8 cellular contexts compared by ENCODE assay signal in the genomic region with DNA sequence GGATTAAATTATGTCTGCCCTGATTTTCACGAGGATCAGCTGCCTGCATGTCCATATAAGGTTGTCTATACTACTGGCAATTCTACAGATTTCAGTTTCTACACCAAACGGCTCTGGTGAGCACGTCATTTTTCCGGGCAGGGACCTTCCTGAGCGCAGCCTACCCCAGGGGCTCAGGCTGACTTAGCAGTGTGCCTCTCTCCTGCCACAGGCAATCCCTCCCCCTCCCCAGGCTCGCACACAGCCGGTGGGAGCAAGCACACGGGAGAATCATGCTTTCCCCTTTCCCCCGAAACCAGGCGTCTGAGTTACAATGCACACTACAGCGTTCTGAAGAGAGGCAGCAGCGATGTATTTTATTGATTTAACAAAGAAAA. TPM values are rescaled to one million over a fixed set of nuclear protein-coding genes. Genes with fewer than 3 reads are reported as not detected.
A peak's percentile ranks its signal among the peaks of the same experiment; 100 is the strongest.
DNase-seq lines count a peak whose midpoint lies in the region; ATAC-seq and TF ChIP-seq lines count a peak whose summit lies in the region.

No MANE protein-coding gene starts in this region.

- H3K9me3 Mint-ChIP-seq in activated T-cell treated with anti-CD3 and anti-CD28 coated beads, Interleukin-2, amount 50 U/mL, for 4 hours, result no peaks in the 10 kb centered on the region
- peaks cover 5% of the 10 kb centered on the region for H3K9me3 Mint-ChIP-seq in nephron progenitor cell

- H3K27ac Mint-ChIP-seq in nephron progenitor cell, result peak overlapping the region; percentile 99

- H3K9ac ChIP-seq in NT2/D1 (ENCODE audit: insufficient read length, low read depth), result peak overlapping the region; percentile 95

- DNase-seq in GM13976 (ENCODE audit: low spot score), result peak; percentile 76
- DNase-seq in NT2/D1 (ENCODE audit: low read depth, low spot score), result no peak
- DNase-seq in activated T-cell treated with anti-CD3 and anti-CD28 coated beads, Interleukin-2, amount 50 U/mL, for 4 hours, result peak; percentile 62
- no peak for DNase-seq in fibroblast of mammary gland (ENCODE audit: low read depth)
- peak; percentile 55 for DNase-seq in nephron progenitor cell
- DNase-seq in ureter (ENCODE audit: low spot score), result peak; percentile 70
- no peak for DNase-seq in NCI-H2171 (lab: John Stamatoyannopoulos, UW)

- H3K36me3 Mint-ChIP-seq in activated T-cell treated with anti-CD3 and anti-CD28 coated beads, Interleukin-2, amount 50 U/mL, for 4 hours (ENCODE audit: insufficient read depth), result peaks cover 61% of the 10 kb centered on the region
- H3K36me3 Mint-ChIP-seq in nephron progenitor cell (ENCODE audit: low read depth), result peaks cover 38% of the 10 kb centered on the region

- H3K27me3 ChIP-seq in NT2/D1 (ENCODE audit: insufficient read depth, insufficient read length), result peaks cover 2% of the 10 kb centered on the region

- H3K9me3 ChIP-seq in NT2/D1 (ENCODE audit: insufficient read depth, low read length), result no peaks in the 10 kb centered on the region

- H3K4me1 ChIP-seq in NT2/D1 (ENCODE audit: insufficient read depth, insufficient read length), result peaks cover 10% of the 10 kb centered on the region

- H3K36me3 ChIP-seq in NT2/D1 (ENCODE audit: insufficient read depth, insufficient read length, low read length), result peaks cover 57% of the 10 kb centered on the region

- H3K27me3 Mint-ChIP-seq in activated T-cell treated with anti-CD3 and anti-CD28 coated beads, Interleukin-2, amount 50 U/mL, for 4 hours (ENCODE audit: low read depth), result no peaks in the 10 kb centered on the region
- no peaks in the 10 kb centered on the region for H3K27me3 Mint-ChIP-seq in nephron progenitor cell (ENCODE audit: low read depth, poor library complexity)

- H3K4me1 Mint-ChIP-seq in activated T-cell treated with anti-CD3 and anti-CD28 coated beads, Interleukin-2, amount 50 U/mL, for 4 hours (ENCODE audit: low read depth), result peaks cover 50% of the 10 kb centered on the region
- H3K4me1 Mint-ChIP-seq in nephron progenitor cell, result peaks cover 50% of the 10 kb centered on the region

- in situ Hi-C loops in GM13976 (cut with MboI; ENCODE audit: low sequenced_read_pairs, unreplicated experiment), result no loop called here

- no peak for TF ChIP-seq CTCF in GM13976 (IDR thresholded peaks at IDR 0.05; ENCODE audit: borderline replicate concordance, control extremely low read depth, extremely low read depth, insufficient read depth, missing control alignments)
- TF ChIP-seq CTCF in fibroblast of mammary gland (conservative IDR thresholded peaks at IDR 0.05; ENCODE audit: control insufficient read depth, insufficient read depth, low read depth, low read length), result no peak
- no peak for TF ChIP-seq CTCF in nephron progenitor cell (IDR thresholded peaks at IDR 0.05)

- peak overlapping the region; percentile 81 for H3K4me3 ChIP-seq in NT2/D1 (ENCODE audit: insufficient read length, low read depth)
- peak overlapping the region; percentile 89 for H3K4me3 ChIP-seq in fibroblast of mammary gland (ENCODE audit: control insufficient read depth, low read depth, low read length)

- peak overlapping the region; percentile 95 for H3K4me3 Mint-ChIP-seq in activated T-cell treated with anti-CD3 and anti-CD28 coated beads, Interleukin-2, amount 50 U/mL, for 4 hours
- peak overlapping the region; percentile 98 for H3K4me3 Mint-ChIP-seq in nephron progenitor cell

- peak; percentile 19 for ATAC-seq in HG02610 (IDR thresholded peaks at IDR 0.05; ENCODE audit: unreplicated experiment)
- peak; percentile 28 to 34 for ATAC-seq in activated T-cell treated with anti-CD3 and anti-CD28 coated beads, Interleukin-2, amount 50 U/mL, for 4 hours

RNA-seq across cellular contexts. Expression of a gene that starts 1.7 kb away (rescaled TPM):
- total RNA-seq in activated T-cell treated with anti-CD3 and anti-CD28 coated beads, Interleukin-2, amount 50 U/mL, for 4 hours, result 100 to 1,000 TPM; 188 to 247 (median 209) TPM
- 171 TPM for total RNA-seq in ureter

Comparison
In these comparisons a context has a peak if more than half of its experiments do, and no peak if none do; other contexts are left out.
1. DNase-seq: peak in GM13976 (single experiment), activated T-cell treated with anti-CD3 and anti-CD28 coated beads, Interleukin-2, amount 50 U/mL, for 4 hours (single experiment), nephron progenitor cell (single experiment) and ureter (single experiment); none in NT2/D1 (single experiment), fibroblast of mammary gland (single experiment) and NCI-H2171 (single experiment).